In genomic region chr9:19457694-19458009, GRCh38 we compare ENCODE assay signal across 8 cellular contexts. TPM values are rescaled to one million over a fixed set of nuclear protein-coding genes. Genes with fewer than 3 reads are reported as not detected.
DNase-seq lines count a peak whose midpoint lies in the region; ATAC-seq, FAIRE-seq and TF ChIP-seq lines count a peak whose summit lies in the region.

No MANE protein-coding gene starts in this region.

- DNase-seq in activated T-cell treated with anti-CD3 and anti-CD28 coated beads, Interleukin-2, amount 50 U/mL, for 4 hours, result no peak
- DNase-seq in activated T-cell treated with anti-CD3 and anti-CD28 coated beads, Interleukin-2, amount 50 U/mL, for 1 hour, result no peak
- DNase-seq in K562 (ENCODE audit: extremely low read depth in 1 of 4, low spot score in 3 of 4), result no peak
- no peak for DNase-seq in stimulated activated naive B cell treated with anti-CD40 and anti-IgM and Interleukin-4, amounts not matched to agents 10 μg/mL and 1 μg/mL and 100 μg/mL, for 72 hours
- DNase-seq in HCEC 1CT, result no peak
- DNase-seq in RCC 7860 (ENCODE audit: low spot score), result no peak

- TF ChIP-seq CTCF in K562 (IDR thresholded peaks at IDR 0.05 in 2 of 3, conservative IDR thresholded peaks at IDR 0.05 in 1 of 3; ENCODE audit: insufficient read depth in 2 of 3, low read depth in 1 of 3, low read length in 3 of 3), result no peak; a peak in 1 of 6 replicates

- WGBS in K562 (ENCODE audit: insufficient coverage, low coverage, missing lambda C conversion rate), result 17% methylated on average over 4 of the region's 5 CpGs

- POLR2A ChIA-PET in K562 (lab: Yijun Ruan, JAX), result interaction anchor here (0.8 kb wide), 1 partner anchor 409 kb away, joined by 5 read pairs; the partner anchor contains the start of gene RRAGA

- no peak overlapping the region for H3K27ac ChIP-seq in K562 (ENCODE audit: extremely low read depth, low read depth, low read length)

- peaks cover 7% of the 10 kb centered on the region for H3K4me1 Mint-ChIP-seq in activated T-cell treated with anti-CD3 and anti-CD28 coated beads, Interleukin-2, amount 50 U/mL, for 4 hours (ENCODE audit: low read depth)
- peaks cover 0 to 11% of the 10 kb centered on the region in 2 donors for H3K4me1 Mint-ChIP-seq in stimulated activated naive B cell treated with anti-CD40 and anti-IgM and Interleukin-4, amounts not matched to agents 10 μg/mL and 1 μg/mL and 100 μg/mL, for 72 hours

- in situ Hi-C loops in K562 (cut with MboI), result loop anchor here (10.0 to 25.0 kb wide), 4 partner anchors 423 to 1920 kb away; partner anchors contain the start of gene SAXO1

- ATAC-seq in activated T-cell treated with anti-CD3 and anti-CD28 coated beads, Interleukin-2, amount 50 U/mL, for 4 hours, result no peak
- peak; percentile 9 for ATAC-seq in HG03025 (IDR thresholded peaks at IDR 0.05; ENCODE audit: low FRiP score, unreplicated experiment)
- no peak for ATAC-seq in K562
- peak; percentile 32 to 37 for ATAC-seq in stimulated activated naive B cell treated with anti-CD40 and anti-IgM and Interleukin-4, amounts not matched to agents 10 μg/mL and 1 μg/mL and 100 μg/mL, for 72 hours (replicated peaks)
- ATAC-seq in GM18861 (IDR thresholded peaks at IDR 0.05; ENCODE audit: unreplicated experiment), result no peak

- TF ChIP-seq RAD21 in K562 (CRISPR knock-in tag; conservative IDR thresholded peaks at IDR 0.05 in 1 of 2, IDR thresholded peaks at IDR 0.05 in 1 of 2), result no peak

- no peaks in the 10 kb centered on the region for H3K27me3 ChIP-seq in K562 (ENCODE audit: control insufficient read depth in 2 of 2, insufficient read depth in 2 of 2, low read length in 2 of 2)

- intact Hi-C loops in K562 (cut with micrococcal nuclease), result loop anchor here (2.0 to 5.0 kb wide), 4 partner anchors 75 to 1203 kb away; partner anchors contain the start of genes RPS6 and RRAGA

- no peak overlapping the region for H3K4me3 ChIP-seq in K562

- CTCF ChIA-PET in K562 (lab: Yijun Ruan, JAX; ENCODE audit: low intra/inter-chr PET ratio), result interaction anchor here (0.7 to 1.3 kb wide), 2 partner anchors 373 to 445 kb away, joined by 3 to 4 read pairs; no protein-coding TSS in a partner anchor

- no peaks in the 10 kb centered on the region for H3K9me3 ChIP-seq in K562 (replicated peaks; ENCODE audit: control insufficient read depth, insufficient read depth, low read depth, low read length)

- no peaks in the 10 kb centered on the region for H3K79me2 ChIP-seq in K562 (ENCODE audit: control insufficient read depth, insufficient read depth, low read length)

- FAIRE-seq in K562 (lab: Jason Lieb, UNC) (no peak), RCC 7860 (lab: Jason Lieb, UNC) (no peak)

- H3K9me1 ChIP-seq in K562 (ENCODE audit: control insufficient read depth, insufficient read depth, low read length), result no peaks in the 10 kb centered on the region

- no peaks in the 10 kb centered on the region for H4K20me1 ChIP-seq in K562 (replicated peaks; ENCODE audit: control insufficient read depth, insufficient read depth, low read length)

- H3K4me3 Mint-ChIP-seq in activated T-cell treated with anti-CD3 and anti-CD28 coated beads, Interleukin-2, amount 50 U/mL, for 4 hours, result peak overlapping the region; percentile 52
- H3K4me3 Mint-ChIP-seq in stimulated activated naive B cell treated with anti-CD40 and anti-IgM and Interleukin-4, amounts not matched to agents 10 μg/mL and 1 μg/mL and 100 μg/mL, for 72 hours, result peak overlapping the region; percentile 45 to 67

- no TSS peak for BruUV-seq in K562 (replicated peaks; lab: Mats Ljungman, UMichigan)

- H3K4me2 ChIP-seq in K562 (ENCODE audit: insufficient read depth, low read length), result no peak overlapping the region

- no peaks in the 10 kb centered on the region for H3K27me3 Mint-ChIP-seq in activated T-cell treated with anti-CD3 and anti-CD28 coated beads, Interleukin-2, amount 50 U/mL, for 4 hours (ENCODE audit: low read depth)
- H3K27me3 Mint-ChIP-seq in stimulated activated naive B cell treated with anti-CD40 and anti-IgM and Interleukin-4, amounts not matched to agents 10 μg/mL and 1 μg/mL and 100 μg/mL, for 72 hours, result peaks cover 0 to 7% of the 10 kb centered on the region in 2 donors

- no peak for TF ChIP-seq POLR2A in K562 (conservative IDR thresholded peaks at IDR 0.05)

- no peaks in the 10 kb centered on the region for H3K9me3 Mint-ChIP-seq in activated T-cell treated with anti-CD3 and anti-CD28 coated beads, Interleukin-2, amount 50 U/mL, for 4 hours
- no peaks in the 10 kb centered on the region for H3K9me3 Mint-ChIP-seq in stimulated activated naive B cell treated with anti-CD40 and anti-IgM and Interleukin-4, amounts not matched to agents 10 μg/mL and 1 μg/mL and 100 μg/mL, for 72 hours

- H3K4me1 ChIP-seq in K562 (replicated peaks in 1 of 2; ENCODE audit: control insufficient read depth in 2 of 2, insufficient read depth in 2 of 2, low read length in 2 of 2), result peaks cover 0 to 3% of the 10 kb centered on the region in 2 experiments; a peak in 1 of 5 replicates

- no peaks in the 10 kb centered on the region for H3K36me3 Mint-ChIP-seq in activated T-cell treated with anti-CD3 and anti-CD28 coated beads, Interleukin-2, amount 50 U/mL, for 4 hours (ENCODE audit: insufficient read depth)
- H3K36me3 Mint-ChIP-seq in stimulated activated naive B cell treated with anti-CD40 and anti-IgM and Interleukin-4, amounts not matched to agents 10 μg/mL and 1 μg/mL and 100 μg/mL, for 72 hours, result no peaks in the 10 kb centered on the region

- no peaks in the 10 kb centered on the region for H3K36me3 ChIP-seq in K562 (ENCODE audit: control insufficient read depth, insufficient read depth, low read length)

- no peak overlapping the region for H3K27ac Mint-ChIP-seq in stimulated activated naive B cell treated with anti-CD40 and anti-IgM and Interleukin-4, amounts not matched to agents 10 μg/mL and 1 μg/mL and 100 μg/mL, for 72 hours

- H2AFZ ChIP-seq in K562 (ENCODE audit: low read depth, low read length), result no peak overlapping the region

- no peak overlapping the region for H3K9ac ChIP-seq in K562 (ENCODE audit: insufficient read depth in 1 of 2, low read depth in 2 of 2, low read length in 2 of 2)

- no peak for TF ChIP-seq EP300 in K562 (IDR thresholded peaks at IDR 0.05; ENCODE audit: low read length)

TF ChIP-seq in K562, 482 proteins besides CTCF, POLR2A, EP300 and RAD21 (continues in another document):
- TF ChIP-seq AFF4 (CRISPR knock-in tag; IDR thresholded peaks at IDR 0.05), result no peak
- TF ChIP-seq, protein P1, sequence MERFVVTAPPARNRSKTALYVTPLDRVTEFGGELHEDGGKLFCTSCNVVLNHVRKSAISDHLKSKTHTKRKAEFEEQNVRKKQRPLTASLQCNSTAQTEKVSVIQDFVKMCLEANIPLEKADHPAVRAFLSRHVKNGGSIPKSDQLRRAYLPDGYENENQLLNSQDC (CRISPR knock-in tag; IDR thresholded peaks at IDR 0.05), result no peak

RNA-seq across cellular contexts. Expression of gene ACER2, which starts 48.8 kb away (rescaled TPM):
- under 1 TPM; 0.65 to 0.87 (median 0.76) TPM for total RNA-seq in activated T-cell treated with anti-CD3 and anti-CD28 coated beads, Interleukin-2, amount 50 U/mL, for 4 hours
- 7.6 and 8.6 TPM in 2 replicates for total RNA-seq in K562 (2011; cell fraction: chromatin; rRNA removed; ENCODE audit: low replicate concordance)
- 8.7 and 9.3 TPM in 2 replicates for total RNA-seq in K562 (2011; cell fraction: nucleolus; rRNA removed)
- 10.0 and 10.5 TPM in 2 replicates for total RNA-seq in K562 (2011; cell fraction: nucleoplasm; rRNA removed)
- total RNA-seq in K562 (2014; rRNA removed) (1.7 and 2.4 TPM in 2 replicates), K562 (2014; rRNA removed; fragmentation: Illumina TruSeq; extraction: Trizol) (3.5 and 3.7 TPM in 2 replicates), K562 (2015; rRNA removed; fragmentation: Illumina TruSeq; extraction: Trizol) (3.5 and 3.7 TPM in 2 replicates), K562 (2021) (3.4 TPM in 2 replicates)
- polyA plus RNA-seq in K562 (2011; rRNA removed) (4.6 and 4.8 TPM in 2 replicates), K562 (2014; fragmentation: Illumina TruSeq; extraction: Trizol) (3.0 TPM in 2 replicates), K562 (2014; fragmentation: Nextera tagmentation; extraction: Ambion mirVana) (under 1 TPM; 0.17 to 0.23 TPM), K562 (2014; rRNA removed) (2.1 and 3.4 TPM in 2 replicates)
- 3.8 and 4.4 TPM in 2 replicates for polyA plus RNA-seq in K562 (2011; cell fraction: cytosol; rRNA removed)
- polyA plus RNA-seq in K562 (2011; cell fraction: nucleus; rRNA removed), result 2.2 and 2.6 TPM in 2 replicates
- polyA plus RNA-seq in K562 (2012), result 1.9 and 2.3 TPM in 2 replicates
- polyA minus RNA-seq in K562 (2011; rRNA and poly(A)+ RNA removed), result 11.8 and 12.1 TPM in 2 replicates
- polyA minus RNA-seq in K562 (2011; cell fraction: cytosol; rRNA and poly(A)+ RNA removed), result 2.3 and 6.5 TPM in 2 replicates
- polyA minus RNA-seq in K562 (2011; cell fraction: nucleus; rRNA and poly(A)+ RNA removed), result 1.8 and 2.8 TPM in 2 replicates

Comparison
In these comparisons a context has a peak if more than half of its experiments do, and no peak if none do; other contexts are left out.
1. ATAC-seq: peak in HG03025 (single experiment) and stimulated activated naive B cell treated with anti-CD40 and anti-IgM and Interleukin-4, amounts not matched to agents 10 μg/mL and 1 μg/mL and 100 μg/mL, for 72 hours (2 of 2); none in activated T-cell treated with anti-CD3 and anti-CD28 coated beads, Interleukin-2, amount 50 U/mL, for 4 hours (0 of 2), K562 (single experiment) and GM18861 (single experiment).